ENCODE assay signal across 21 cellular contexts in genomic region chr12:52313461-52313860, GRCh38. TPM values are rescaled to one million over a fixed set of nuclear protein-coding genes. Genes with fewer than 3 reads are reported as not detected.
DNase-seq lines count a peak whose midpoint lies in the region; ATAC-seq and TF ChIP-seq lines count a peak whose summit lies in the region.
"Had no signal": no experiment of that assay in that cellular context is flagged by ENCODE, and none has a peak within 500 bp of the region (broad histone marks: within the 10 kb centered on the region; RNA-seq: fewer than 3 reads in every experiment).

No MANE protein-coding gene starts in this region.

- H3K9ac ChIP-seq in mammary epithelial cell (ENCODE audit: insufficient read depth, low read length): no peak overlapping the region

- no peaks in the 10 kb centered on the region for H3K36me3 ChIP-seq in mammary epithelial cell (ENCODE audit: insufficient read depth, low read length)
- H3K36me3 ChIP-seq: BE2C had no signal

- no peak for TF ChIP-seq CTCF in mammary epithelial cell (conservative IDR thresholded peaks at IDR 0.05 in 1 of 2, IDR thresholded peaks at IDR 0.05 in 1 of 2; ENCODE audit: extremely low read depth in 1 of 2, insufficient read depth in 1 of 2, low read depth in 1 of 2, low read length in 2 of 2)

- no peaks in the 10 kb centered on the region for H3K27me3 ChIP-seq in mammary epithelial cell (ENCODE audit: insufficient read depth, low read length)

- no peak overlapping the region for H2AFZ ChIP-seq in mammary epithelial cell (ENCODE audit: low read depth, low read length)

- H3K36me3 Mint-ChIP-seq in central memory CD8-positive, alpha-beta T cell (ENCODE audit: insufficient read depth): peaks cover 1% of the 10 kb centered on the region
- H3K36me3 Mint-ChIP-seq: CD4-positive, CD25-positive, alpha-beta regulatory T cell; CD8-positive, alpha-beta memory T cell had no signal

- H3K79me2 ChIP-seq in mammary epithelial cell (ENCODE audit: insufficient read depth, low read length): no peaks in the 10 kb centered on the region

- H4K20me1 ChIP-seq in mammary epithelial cell (ENCODE audit: insufficient read depth, low read length): no peaks in the 10 kb centered on the region

- H3K4me1 Mint-ChIP-seq in central memory CD8-positive, alpha-beta T cell: peaks cover 5% of the 10 kb centered on the region

- no peak overlapping the region for H3K4me3 ChIP-seq in mammary epithelial cell (replicated peaks in 1 of 3; ENCODE audit: insufficient read depth in 1 of 3, low read depth in 2 of 3, low read length in 3 of 3)
- H3K4me3 ChIP-seq: GM12878 had no signal

- H3K4me3 Mint-ChIP-seq in central memory CD8-positive, alpha-beta T cell: no peak overlapping the region
- H3K4me3 Mint-ChIP-seq: CD4-positive, CD25-positive, alpha-beta regulatory T cell; CD8-positive, alpha-beta memory T cell had no signal

- CTCF ChIA-PET in mammary epithelial cell (lab: Charles Lee; ENCODE audit: low non-redundant PET): no interaction called here

- 80% methylated on average over 2 of the region's 3 CpGs for WGBS in mammary epithelial cell (ENCODE audit: low coverage, missing lambda C conversion rate)

- no peak for ATAC-seq in central memory CD8-positive, alpha-beta T cell (replicated peaks; ENCODE audit: extremely low read depth, poor library complexity, severe bottlenecking)
- ATAC-seq: GM12878, HepG2 had no signal

- intact Hi-C loops in posterior vena cava (cut with DNase I): no loop called here
- intact Hi-C loops in mammary epithelial cell (cut with micrococcal nuclease): no loop called here

- peak; percentile 20 for DNase-seq in activated CD8-positive, alpha-beta memory T cell treated with anti-CD3 and anti-CD28 coated beads, Interleukin-2, amount 50 U/mL, for 48 hours
- no peak for DNase-seq in activated CD8-positive, alpha-beta memory T cell treated with anti-CD3 and anti-CD28 coated beads, Interleukin-2, amount 50 U/mL, for 4 hours
- DNase-seq in central memory CD8-positive, alpha-beta T cell (ENCODE audit: low spot score in 2 of 2): no peak
- DNase-seq in islet precursor cell (peak; percentile 48), posterior vena cava (ENCODE audit: low spot score) (peak; percentile 53), mammary epithelial cell (no peak)
- no peak for DNase-seq in activated effector memory CD4-positive, alpha-beta T cell treated with Interleukin-2 at 50 U/mL for 16 hours
- DNase-seq: ACHN; BE2C; C1 segment of cervical spinal cord; CD4-positive, CD25-positive, alpha-beta regulatory T cell; CD8-positive, alpha-beta memory T cell; COR-L47; DMS 273 treated with DMSO at 0.1 percent for 48 hours; DND-41; EL; GOT3; H7 had no signal

- peaks cover 60% of the 10 kb centered on the region for H3K27me3 Mint-ChIP-seq in central memory CD8-positive, alpha-beta T cell

- no TSS peak for BruUV-seq in mammary epithelial cell (replicated peaks; lab: Mats Ljungman, UMichigan)

- H3K4me2 ChIP-seq in mammary epithelial cell (ENCODE audit: insufficient read depth, low read depth, low read length): no peak overlapping the region

- dilution Hi-C loops in mammary epithelial cell (cut with HindIII; ENCODE audit: low sequenced_read_pairs): no loop called here

- in situ Hi-C loops in mammary epithelial cell (cut with MboI; ENCODE audit: low sequenced_read_pairs in 2 of 2): no loop called here

- no peaks in the 10 kb centered on the region for H3K9me3 Mint-ChIP-seq in central memory CD8-positive, alpha-beta T cell

- peaks cover 7% of the 10 kb centered on the region for H3K4me1 ChIP-seq in mammary epithelial cell (ENCODE audit: insufficient read depth, low read length)
- H3K4me1 ChIP-seq: BE2C had no signal

- peak overlapping the region; percentile 52 for H3K27ac Mint-ChIP-seq in central memory CD8-positive, alpha-beta T cell (ENCODE audit: low read depth)
- H3K27ac Mint-ChIP-seq: CD4-positive, CD25-positive, alpha-beta regulatory T cell had no signal

- no peak overlapping the region for H3K27ac ChIP-seq in mammary epithelial cell (ENCODE audit: insufficient read depth, low read depth, low read length)

- H3K9me3 ChIP-seq in mammary epithelial cell (replicated peaks; ENCODE audit: insufficient read depth, low read length): no peaks in the 10 kb centered on the region
- H3K9me3 ChIP-seq: BE2C had no signal

RNA-seq across cellular contexts. Expression of gene KRT83, which starts 7.7 kb away (rescaled TPM):
- not detected for total RNA-seq in posterior vena cava
- total RNA-seq in mammary epithelial cell: 1 to 10 TPM in 1 of 2 donors, not detected in 1; 9.0 TPM
- polyA plus RNA-seq in mammary epithelial cell: 0.07 TPM
- polyA minus RNA-seq in mammary epithelial cell: not detected
- total RNA-seq: CD4-positive, CD25-positive, alpha-beta regulatory T cell; CD8-positive, alpha-beta memory T cell; GM12878; HepG2 had no signal
- polyA plus RNA-seq: CD4-positive, CD25-positive, alpha-beta regulatory T cell; CD8-positive, alpha-beta memory T cell; GM12878; HepG2 had no signal

RNA-seq across cellular contexts. Expression of gene KRT81, which starts 22.1 kb away (rescaled TPM):
- total RNA-seq in posterior vena cava (not detected), mammary epithelial cell (100 to 1,000 TPM; 176 to 903 TPM)
- polyA plus RNA-seq in mammary epithelial cell: 90.5 TPM
- polyA minus RNA-seq in mammary epithelial cell: 21.9 TPM
- total RNA-seq: CD4-positive, CD25-positive, alpha-beta regulatory T cell; CD8-positive, alpha-beta memory T cell; G401; H7; HepG2 had no signal
- polyA plus RNA-seq: CD4-positive, CD25-positive, alpha-beta regulatory T cell; CD8-positive, alpha-beta memory T cell; HepG2 had no signal

RNA-seq across cellular contexts. Expression of gene KRT86, which starts 39.0 kb away (rescaled TPM):
- total RNA-seq in posterior vena cava: not detected
- total RNA-seq in mammary epithelial cell: 10 to 100 TPM in 1 of 2 donors, 1 to 10 TPM in 1; 6.3 to 34.9 TPM
- polyA plus RNA-seq in mammary epithelial cell: 8.6 TPM
- polyA minus RNA-seq in mammary epithelial cell: 0.72 TPM
- total RNA-seq: CD4-positive, CD25-positive, alpha-beta regulatory T cell; G401; H7; HepG2 had no signal
- polyA plus RNA-seq: CD8-positive, alpha-beta memory T cell; HepG2 had no signal

RNA-seq across cellular contexts. Expression of gene KRT85, which starts 53.8 kb away (rescaled TPM):
- total RNA-seq in posterior vena cava (not detected), mammary epithelial cell (not detected)
- polyA plus RNA-seq in mammary epithelial cell: not detected
- not detected for polyA minus RNA-seq in mammary epithelial cell
- total RNA-seq: CD4-positive, CD25-positive, alpha-beta regulatory T cell; CD8-positive, alpha-beta memory T cell; G401; H7; HepG2 had no signal
- polyA plus RNA-seq: CD4-positive, CD25-positive, alpha-beta regulatory T cell; CD8-positive, alpha-beta memory T cell; HepG2 had no signal

Comparison
In these comparisons a context has a peak if more than half of its experiments do, and no peak if none do; other contexts are left out.
1. DNase-seq: peak in activated CD8-positive, alpha-beta memory T cell treated with anti-CD3 and anti-CD28 coated beads, Interleukin-2, amount 50 U/mL, for 48 hours (single experiment), islet precursor cell (single experiment) and posterior vena cava (single experiment); none in activated CD8-positive, alpha-beta memory T cell treated with anti-CD3 and anti-CD28 coated beads, Interleukin-2, amount 50 U/mL, for 4 hours (single experiment), central memory CD8-positive, alpha-beta T cell (0 of 2), activated effector memory CD4-positive, alpha-beta T cell treated with Interleukin-2 at 50 U/mL for 16 hours (single experiment) and mammary epithelial cell (single experiment).
2. RNA of gene KRT81, which starts 22.1 kb away (total RNA-seq): 176 to 903 TPM in mammary epithelial cell; not detected in posterior vena cava; every median in the first group is over 100 times any median in the second.
3. RNA of gene KRT86, which starts 39.0 kb away (total RNA-seq): 6.3 to 34.9 TPM in mammary epithelial cell; not detected in posterior vena cava; every median in the first group is over 4 times any median in the second.